ENCODE assay signal across 15 cellular contexts in genomic region chr20:48797850-48798747, GRCh38. TPM values are rescaled to one million over a fixed set of nuclear protein-coding genes. Genes with fewer than 3 reads are reported as not detected.
DNase-seq lines count a peak whose midpoint lies in the region; ATAC-seq lines count a peak whose summit lies in the region.
"Had no signal": no experiment of that assay in that cellular context is flagged by ENCODE, and none has a peak within 500 bp of the region (broad histone marks: within the 10 kb centered on the region; RNA-seq: fewer than 3 reads in every experiment).

No MANE protein-coding gene starts in this region.

- H3K9ac ChIP-seq in iPS-18a (ENCODE audit: low read length), result peak overlapping the region; percentile 15

- no peaks in the 10 kb centered on the region for H3K27me3 ChIP-seq in iPS-18a (ENCODE audit: control insufficient read depth, insufficient read depth, low read length)
- H3K27me3 ChIP-seq: heart right ventricle, tibial nerve had no signal

- H3K27me3 Mint-ChIP-seq in activated T-cell treated with anti-CD3 and anti-CD28 coated beads, Interleukin-2, amount 50 U/mL, for 24 hours, result no peaks in the 10 kb centered on the region
- no peaks in the 10 kb centered on the region for H3K27me3 Mint-ChIP-seq in activated naive CD8-positive, alpha-beta T cell treated with anti-CD3 and anti-CD28 coated beads, Interleukin-2, amount 10 ng/mL, durations not matched to agents 7 days and 5 days

- H3K4me3 Mint-ChIP-seq in activated T-cell treated with anti-CD3 and anti-CD28 coated beads, Interleukin-2, amount 50 U/mL, for 24 hours, result no peak overlapping the region
- no peak overlapping the region for H3K4me3 Mint-ChIP-seq in activated naive CD8-positive, alpha-beta T cell treated with anti-CD3 and anti-CD28 coated beads, Interleukin-2, amount 10 ng/mL, durations not matched to agents 7 days and 5 days
- H3K4me3 Mint-ChIP-seq: activated naive CD4-positive, alpha-beta T cell treated with anti-CD3 and anti-CD28 coated beads for 36 hours had no signal

- peak overlapping the region; percentile 5 for H3K4me3 ChIP-seq in iPS-18a (ENCODE audit: low read length)
- H3K4me3 ChIP-seq: heart right ventricle, tibial nerve had no signal

- H3K4me1 Mint-ChIP-seq in activated T-cell treated with anti-CD3 and anti-CD28 coated beads, Interleukin-2, amount 50 U/mL, for 24 hours (ENCODE audit: low read depth), result peaks cover 69% of the 10 kb centered on the region
- peaks cover 47% of the 10 kb centered on the region for H3K4me1 Mint-ChIP-seq in activated naive CD8-positive, alpha-beta T cell treated with anti-CD3 and anti-CD28 coated beads, Interleukin-2, amount 10 ng/mL, durations not matched to agents 7 days and 5 days

- H3K36me3 Mint-ChIP-seq in activated T-cell treated with anti-CD3 and anti-CD28 coated beads, Interleukin-2, amount 50 U/mL, for 24 hours (ENCODE audit: low read depth), result peaks cover 2% of the 10 kb centered on the region
- H3K36me3 Mint-ChIP-seq in activated naive CD8-positive, alpha-beta T cell treated with anti-CD3 and anti-CD28 coated beads, Interleukin-2, amount 10 ng/mL, durations not matched to agents 7 days and 5 days, result peaks cover 9% of the 10 kb centered on the region

- no peaks in the 10 kb centered on the region for H3K9me3 Mint-ChIP-seq in activated T-cell treated with anti-CD3 and anti-CD28 coated beads, Interleukin-2, amount 50 U/mL, for 24 hours
- no peaks in the 10 kb centered on the region for H3K9me3 Mint-ChIP-seq in activated naive CD8-positive, alpha-beta T cell treated with anti-CD3 and anti-CD28 coated beads, Interleukin-2, amount 10 ng/mL, durations not matched to agents 7 days and 5 days
- H3K9me3 Mint-ChIP-seq: activated naive CD4-positive, alpha-beta T cell treated with anti-CD3 and anti-CD28 coated beads for 36 hours had no signal

- no peaks in the 10 kb centered on the region for H3K9me3 ChIP-seq in iPS-18a (ENCODE audit: control insufficient read depth, low read depth, low read length)
- H3K9me3 ChIP-seq: heart right ventricle, tibial nerve had no signal

- peaks cover 37% of the 10 kb centered on the region for H3K4me1 ChIP-seq in iPS-18a (ENCODE audit: control insufficient read depth, low read depth, low read length)

- no peak for ATAC-seq in activated naive CD8-positive, alpha-beta T cell treated with anti-CD3 and anti-CD28 coated beads, Interleukin-2, amount 10 ng/mL, durations not matched to agents 7 days and 5 days (ENCODE audit: low read depth)
- ATAC-seq in HG03469 (IDR thresholded peaks at IDR 0.05; ENCODE audit: unreplicated experiment), result no peak

- no peak for DNase-seq in activated T-cell treated with anti-CD3 and anti-CD28 coated beads, Interleukin-2, amount 50 U/mL, for 24 hours
- DNase-seq in activated T-cell treated with anti-CD3 and anti-CD28 coated beads, Interleukin-2, amount 50 U/mL, for 48 hours, result no peak
- no peak for DNase-seq in activated naive CD8-positive, alpha-beta T cell treated with anti-CD3 and anti-CD28 coated beads, Interleukin-2, amount 10 ng/mL, durations not matched to agents 7 days and 5 days
- peak in 1 of 49 donors; percentile 54 for DNase-seq in substantia nigra (lab: John Stamatoyannopoulos, UW)
- DNase-seq in iPS-NIHi11 (ENCODE audit: low spot score), result no peak
- DNase-seq in putamen (ENCODE audit: low spot score), result no peak
- DNase-seq: activated CD4-positive, alpha-beta T cell treated with anti-CD3 and anti-CD28 coated beads, Interleukin-2, amount 50 U/mL, for 4 hours; activated naive CD4-positive, alpha-beta T cell treated with anti-CD3 and anti-CD28 coated beads for 36 hours; central memory CD4-positive, alpha-beta T cell; COR-L47; SHP77 had no signal

- POLR2A ChIA-PET in activated naive CD8-positive, alpha-beta T cell treated with anti-CD3 and anti-CD28 coated beads, Interleukin-2, amount 10 ng/mL, durations not matched to agents 7 days and 5 days (lab: Charles Lee), result interaction anchor here (1.3 to 1.4 kb wide), 2 partner anchors 9 to 10 kb away, joined by 3 to 6 read pairs; no protein-coding TSS in a partner anchor

- peak overlapping the region; percentile 35 for H3K27ac Mint-ChIP-seq in activated T-cell treated with anti-CD3 and anti-CD28 coated beads, Interleukin-2, amount 50 U/mL, for 24 hours
- H3K27ac Mint-ChIP-seq in activated naive CD8-positive, alpha-beta T cell treated with anti-CD3 and anti-CD28 coated beads, Interleukin-2, amount 10 ng/mL, durations not matched to agents 7 days and 5 days, result peak overlapping the region; percentile 27
- H3K27ac Mint-ChIP-seq: activated naive CD4-positive, alpha-beta T cell treated with anti-CD3 and anti-CD28 coated beads for 36 hours had no signal

- no peak overlapping the region for H3K27ac ChIP-seq in iPS-18a (ENCODE audit: low read length)
- peak overlapping the region; percentile 54 for H3K27ac ChIP-seq in substantia nigra (ENCODE audit: low read depth, low read length, poor library complexity, severe bottlenecking)

- H3K36me3 ChIP-seq in iPS-18a (ENCODE audit: control insufficient read depth, low read depth, low read length), result no peaks in the 10 kb centered on the region
- H3K36me3 ChIP-seq: heart right ventricle, tibial nerve had no signal

RNA-seq across cellular contexts. Expression of gene PREX1, which starts 29.7 kb away (rescaled TPM):
- 100 to 1,000 TPM; 142 to 147 TPM for total RNA-seq in activated naive CD8-positive, alpha-beta T cell treated with anti-CD3 and anti-CD28 coated beads, Interleukin-2, amount 10 ng/mL, durations not matched to agents 7 days and 5 days
